Comparison of ENCODE assay signal across 1 cellular context in the genomic region with DNA sequence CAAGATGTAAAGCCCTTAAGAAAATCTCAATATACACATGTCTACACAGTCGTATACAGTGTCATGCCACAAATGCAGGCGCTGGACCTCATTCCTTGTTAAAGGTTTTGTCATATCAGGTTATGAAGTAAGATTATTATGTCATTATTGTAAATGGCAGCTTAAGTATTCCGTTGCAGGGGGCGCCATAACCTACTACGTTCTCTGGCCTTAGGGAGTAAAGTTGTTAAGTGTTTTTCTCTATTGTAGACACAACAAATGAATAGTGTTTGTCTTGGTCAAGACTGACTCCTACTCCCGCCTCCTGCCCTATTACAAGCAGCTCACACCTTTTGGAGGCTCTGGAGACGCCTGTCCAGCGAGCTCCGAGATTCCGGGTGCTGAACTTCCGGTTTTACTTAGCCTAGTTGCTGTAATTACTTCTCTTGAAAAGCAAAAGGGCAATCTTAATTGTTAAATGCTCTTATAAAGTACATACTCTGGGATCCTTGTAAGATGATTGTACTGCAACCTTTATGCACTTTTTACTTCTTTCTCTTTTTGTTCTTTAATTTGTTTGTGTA.
TF ChIP-seq lines count a peak whose summit lies in the region.

No MANE protein-coding gene starts in this region.

TF ChIP-seq in K562, 482 proteins besides CTCF, POLR2A, EP300 and RAD21 (continued from another document and continues in another):
- TF ChIP-seq, protein P1, sequence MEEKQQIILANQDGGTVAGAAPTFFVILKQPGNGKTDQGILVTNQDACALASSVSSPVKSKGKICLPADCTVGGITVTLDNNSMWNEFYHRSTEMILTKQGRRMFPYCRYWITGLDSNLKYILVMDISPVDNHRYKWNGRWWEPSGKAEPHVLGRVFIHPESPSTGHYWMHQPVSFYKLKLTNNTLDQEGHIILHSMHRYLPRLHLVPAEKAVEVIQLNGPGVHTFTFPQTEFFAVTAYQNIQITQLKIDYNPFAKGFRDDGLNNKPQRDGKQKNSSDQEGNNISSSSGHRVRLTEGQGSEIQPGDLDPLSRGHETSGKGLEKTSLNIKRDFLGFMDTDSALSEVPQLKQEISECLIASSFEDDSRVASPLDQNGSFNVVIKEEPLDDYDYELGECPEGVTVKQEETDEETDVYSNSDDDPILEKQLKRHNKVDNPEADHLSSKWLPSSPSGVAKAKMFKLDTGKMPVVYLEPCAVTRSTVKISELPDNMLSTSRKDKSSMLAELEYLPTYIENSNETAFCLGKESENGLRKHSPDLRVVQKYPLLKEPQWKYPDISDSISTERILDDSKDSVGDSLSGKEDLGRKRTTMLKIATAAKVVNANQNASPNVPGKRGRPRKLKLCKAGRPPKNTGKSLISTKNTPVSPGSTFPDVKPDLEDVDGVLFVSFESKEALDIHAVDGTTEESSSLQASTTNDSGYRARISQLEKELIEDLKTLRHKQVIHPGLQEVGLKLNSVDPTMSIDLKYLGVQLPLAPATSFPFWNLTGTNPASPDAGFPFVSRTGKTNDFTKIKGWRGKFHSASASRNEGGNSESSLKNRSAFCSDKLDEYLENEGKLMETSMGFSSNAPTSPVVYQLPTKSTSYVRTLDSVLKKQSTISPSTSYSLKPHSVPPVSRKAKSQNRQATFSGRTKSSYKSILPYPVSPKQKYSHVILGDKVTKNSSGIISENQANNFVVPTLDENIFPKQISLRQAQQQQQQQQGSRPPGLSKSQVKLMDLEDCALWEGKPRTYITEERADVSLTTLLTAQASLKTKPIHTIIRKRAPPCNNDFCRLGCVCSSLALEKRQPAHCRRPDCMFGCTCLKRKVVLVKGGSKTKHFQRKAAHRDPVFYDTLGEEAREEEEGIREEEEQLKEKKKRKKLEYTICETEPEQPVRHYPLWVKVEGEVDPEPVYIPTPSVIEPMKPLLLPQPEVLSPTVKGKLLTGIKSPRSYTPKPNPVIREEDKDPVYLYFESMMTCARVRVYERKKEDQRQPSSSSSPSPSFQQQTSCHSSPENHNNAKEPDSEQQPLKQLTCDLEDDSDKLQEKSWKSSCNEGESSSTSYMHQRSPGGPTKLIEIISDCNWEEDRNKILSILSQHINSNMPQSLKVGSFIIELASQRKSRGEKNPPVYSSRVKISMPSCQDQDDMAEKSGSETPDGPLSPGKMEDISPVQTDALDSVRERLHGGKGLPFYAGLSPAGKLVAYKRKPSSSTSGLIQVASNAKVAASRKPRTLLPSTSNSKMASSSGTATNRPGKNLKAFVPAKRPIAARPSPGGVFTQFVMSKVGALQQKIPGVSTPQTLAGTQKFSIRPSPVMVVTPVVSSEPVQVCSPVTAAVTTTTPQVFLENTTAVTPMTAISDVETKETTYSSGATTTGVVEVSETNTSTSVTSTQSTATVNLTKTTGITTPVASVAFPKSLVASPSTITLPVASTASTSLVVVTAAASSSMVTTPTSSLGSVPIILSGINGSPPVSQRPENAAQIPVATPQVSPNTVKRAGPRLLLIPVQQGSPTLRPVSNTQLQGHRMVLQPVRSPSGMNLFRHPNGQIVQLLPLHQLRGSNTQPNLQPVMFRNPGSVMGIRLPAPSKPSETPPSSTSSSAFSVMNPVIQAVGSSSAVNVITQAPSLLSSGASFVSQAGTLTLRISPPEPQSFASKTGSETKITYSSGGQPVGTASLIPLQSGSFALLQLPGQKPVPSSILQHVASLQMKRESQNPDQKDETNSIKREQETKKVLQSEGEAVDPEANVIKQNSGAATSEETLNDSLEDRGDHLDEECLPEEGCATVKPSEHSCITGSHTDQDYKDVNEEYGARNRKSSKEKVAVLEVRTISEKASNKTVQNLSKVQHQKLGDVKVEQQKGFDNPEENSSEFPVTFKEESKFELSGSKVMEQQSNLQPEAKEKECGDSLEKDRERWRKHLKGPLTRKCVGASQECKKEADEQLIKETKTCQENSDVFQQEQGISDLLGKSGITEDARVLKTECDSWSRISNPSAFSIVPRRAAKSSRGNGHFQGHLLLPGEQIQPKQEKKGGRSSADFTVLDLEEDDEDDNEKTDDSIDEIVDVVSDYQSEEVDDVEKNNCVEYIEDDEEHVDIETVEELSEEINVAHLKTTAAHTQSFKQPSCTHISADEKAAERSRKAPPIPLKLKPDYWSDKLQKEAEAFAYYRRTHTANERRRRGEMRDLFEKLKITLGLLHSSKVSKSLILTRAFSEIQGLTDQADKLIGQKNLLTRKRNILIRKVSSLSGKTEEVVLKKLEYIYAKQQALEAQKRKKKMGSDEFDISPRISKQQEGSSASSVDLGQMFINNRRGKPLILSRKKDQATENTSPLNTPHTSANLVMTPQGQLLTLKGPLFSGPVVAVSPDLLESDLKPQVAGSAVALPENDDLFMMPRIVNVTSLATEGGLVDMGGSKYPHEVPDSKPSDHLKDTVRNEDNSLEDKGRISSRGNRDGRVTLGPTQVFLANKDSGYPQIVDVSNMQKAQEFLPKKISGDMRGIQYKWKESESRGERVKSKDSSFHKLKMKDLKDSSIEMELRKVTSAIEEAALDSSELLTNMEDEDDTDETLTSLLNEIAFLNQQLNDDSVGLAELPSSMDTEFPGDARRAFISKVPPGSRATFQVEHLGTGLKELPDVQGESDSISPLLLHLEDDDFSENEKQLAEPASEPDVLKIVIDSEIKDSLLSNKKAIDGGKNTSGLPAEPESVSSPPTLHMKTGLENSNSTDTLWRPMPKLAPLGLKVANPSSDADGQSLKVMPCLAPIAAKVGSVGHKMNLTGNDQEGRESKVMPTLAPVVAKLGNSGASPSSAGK (IDR thresholded peaks at IDR 0.05) = peak; percentile 41; the same call in 1 of the 2 replicates
- TF ChIP-seq, protein P2, sequence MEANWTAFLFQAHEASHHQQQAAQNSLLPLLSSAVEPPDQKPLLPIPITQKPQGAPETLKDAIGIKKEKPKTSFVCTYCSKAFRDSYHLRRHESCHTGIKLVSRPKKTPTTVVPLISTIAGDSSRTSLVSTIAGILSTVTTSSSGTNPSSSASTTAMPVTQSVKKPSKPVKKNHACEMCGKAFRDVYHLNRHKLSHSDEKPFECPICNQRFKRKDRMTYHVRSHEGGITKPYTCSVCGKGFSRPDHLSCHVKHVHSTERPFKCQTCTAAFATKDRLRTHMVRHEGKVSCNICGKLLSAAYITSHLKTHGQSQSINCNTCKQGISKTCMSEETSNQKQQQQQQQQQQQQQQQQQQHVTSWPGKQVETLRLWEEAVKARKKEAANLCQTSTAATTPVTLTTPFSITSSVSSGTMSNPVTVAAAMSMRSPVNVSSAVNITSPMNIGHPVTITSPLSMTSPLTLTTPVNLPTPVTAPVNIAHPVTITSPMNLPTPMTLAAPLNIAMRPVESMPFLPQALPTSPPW (CRISPR knock-in tag; IDR thresholded peaks at IDR 0.05) = no peak
- TF ChIP-seq PURB (CRISPR knock-in tag; IDR thresholded peaks at IDR 0.05; ENCODE audit: low read depth) (no peak), NCOA4 (IDR thresholded peaks at IDR 0.05; ENCODE audit: partially characterized antibody) (no peak), MEIS2 (IDR thresholded peaks at IDR 0.05; ENCODE audit: partially characterized antibody) (peak; percentile 35), ZNF766 (CRISPR knock-in tag; conservative IDR thresholded peaks at IDR 0.05) (peak; percentile 25; the same call in 1 of the 2 replicates), TEAD4 (IDR thresholded peaks at IDR 0.05; ENCODE audit: low read length) (peak; percentile 55; the same call in 1 of the 2 replicates), TEAD4 (CRISPR knock-in tag; IDR thresholded peaks at IDR 0.05; ENCODE audit: borderline replicate concordance) (no peak), MXI1 (IDR thresholded peaks at IDR 0.05; ENCODE audit: low read depth, low read length) (0 out of 2 replicates have a peak, but pooled peaks have one; percentile 7), FUS (optimal IDR thresholded peaks at IDR 0.05; ENCODE audit: low read depth, low read length) (no peak), SMARCC2 (IDR thresholded peaks at IDR 0.05; ENCODE audit: low read depth) (peak; percentile 80), ZFPM2 (CRISPR knock-in tag; IDR thresholded peaks at IDR 0.05) (no peak), POLR2AphosphoS2 (IDR thresholded peaks at IDR 0.05; ENCODE audit: low read length) (peak; percentile 86; the same call in 1 of the 2 replicates), EP400 (IDR thresholded peaks at IDR 0.05) (peak; percentile 4)
- TF ChIP-seq, protein P3, sequence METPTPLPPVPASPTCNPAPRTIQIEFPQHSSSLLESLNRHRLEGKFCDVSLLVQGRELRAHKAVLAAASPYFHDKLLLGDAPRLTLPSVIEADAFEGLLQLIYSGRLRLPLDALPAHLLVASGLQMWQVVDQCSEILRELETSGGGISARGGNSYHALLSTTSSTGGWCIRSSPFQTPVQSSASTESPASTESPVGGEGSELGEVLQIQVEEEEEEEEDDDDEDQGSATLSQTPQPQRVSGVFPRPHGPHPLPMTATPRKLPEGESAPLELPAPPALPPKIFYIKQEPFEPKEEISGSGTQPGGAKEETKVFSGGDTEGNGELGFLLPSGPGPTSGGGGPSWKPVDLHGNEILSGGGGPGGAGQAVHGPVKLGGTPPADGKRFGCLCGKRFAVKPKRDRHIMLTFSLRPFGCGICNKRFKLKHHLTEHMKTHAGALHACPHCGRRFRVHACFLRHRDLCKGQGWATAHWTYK (CRISPR knock-in tag; IDR thresholded peaks at IDR 0.05) = no peak
- TF ChIP-seq, protein P4, sequence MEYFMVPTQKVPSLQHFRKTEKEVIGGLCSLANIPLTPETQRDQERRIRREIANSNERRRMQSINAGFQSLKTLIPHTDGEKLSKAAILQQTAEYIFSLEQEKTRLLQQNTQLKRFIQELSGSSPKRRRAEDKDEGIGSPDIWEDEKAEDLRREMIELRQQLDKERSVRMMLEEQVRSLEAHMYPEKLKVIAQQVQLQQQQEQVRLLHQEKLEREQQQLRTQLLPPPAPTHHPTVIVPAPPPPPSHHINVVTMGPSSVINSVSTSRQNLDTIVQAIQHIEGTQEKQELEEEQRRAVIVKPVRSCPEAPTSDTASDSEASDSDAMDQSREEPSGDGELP (CRISPR knock-in tag; IDR thresholded peaks at IDR 0.05; ENCODE audit: borderline replicate concordance) = no peak
- TF ChIP-seq, protein P5, sequence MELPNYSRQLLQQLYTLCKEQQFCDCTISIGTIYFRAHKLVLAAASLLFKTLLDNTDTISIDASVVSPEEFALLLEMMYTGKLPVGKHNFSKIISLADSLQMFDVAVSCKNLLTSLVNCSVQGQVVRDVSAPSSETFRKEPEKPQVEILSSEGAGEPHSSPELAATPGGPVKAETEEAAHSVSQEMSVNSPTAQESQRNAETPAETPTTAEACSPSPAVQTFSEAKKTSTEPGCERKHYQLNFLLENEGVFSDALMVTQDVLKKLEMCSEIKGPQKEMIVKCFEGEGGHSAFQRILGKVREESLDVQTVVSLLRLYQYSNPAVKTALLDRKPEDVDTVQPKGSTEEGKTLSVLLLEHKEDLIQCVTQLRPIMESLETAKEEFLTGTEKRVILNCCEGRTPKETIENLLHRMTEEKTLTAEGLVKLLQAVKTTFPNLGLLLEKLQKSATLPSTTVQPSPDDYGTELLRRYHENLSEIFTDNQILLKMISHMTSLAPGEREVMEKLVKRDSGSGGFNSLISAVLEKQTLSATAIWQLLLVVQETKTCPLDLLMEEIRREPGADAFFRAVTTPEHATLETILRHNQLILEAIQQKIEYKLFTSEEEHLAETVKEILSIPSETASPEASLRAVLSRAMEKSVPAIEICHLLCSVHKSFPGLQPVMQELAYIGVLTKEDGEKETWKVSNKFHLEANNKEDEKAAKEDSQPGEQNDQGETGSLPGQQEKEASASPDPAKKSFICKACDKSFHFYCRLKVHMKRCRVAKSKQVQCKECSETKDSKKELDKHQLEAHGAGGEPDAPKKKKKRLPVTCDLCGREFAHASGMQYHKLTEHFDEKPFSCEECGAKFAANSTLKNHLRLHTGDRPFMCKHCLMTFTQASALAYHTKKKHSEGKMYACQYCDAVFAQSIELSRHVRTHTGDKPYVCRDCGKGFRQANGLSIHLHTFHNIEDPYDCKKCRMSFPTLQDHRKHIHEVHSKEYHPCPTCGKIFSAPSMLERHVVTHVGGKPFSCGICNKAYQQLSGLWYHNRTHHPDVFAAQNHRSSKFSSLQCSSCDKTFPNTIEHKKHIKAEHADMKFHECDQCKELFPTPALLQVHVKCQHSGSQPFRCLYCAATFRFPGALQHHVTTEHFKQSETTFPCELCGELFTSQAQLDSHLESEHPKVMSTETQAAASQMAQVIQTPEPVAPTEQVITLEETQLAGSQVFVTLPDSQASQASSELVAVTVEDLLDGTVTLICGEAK (IDR thresholded peaks at IDR 0.05) = peak; percentile 79
- TF ChIP-seq, protein P5 (CRISPR knock-in tag; IDR thresholded peaks at IDR 0.05) = no peak
- TF ChIP-seq, protein P6, sequence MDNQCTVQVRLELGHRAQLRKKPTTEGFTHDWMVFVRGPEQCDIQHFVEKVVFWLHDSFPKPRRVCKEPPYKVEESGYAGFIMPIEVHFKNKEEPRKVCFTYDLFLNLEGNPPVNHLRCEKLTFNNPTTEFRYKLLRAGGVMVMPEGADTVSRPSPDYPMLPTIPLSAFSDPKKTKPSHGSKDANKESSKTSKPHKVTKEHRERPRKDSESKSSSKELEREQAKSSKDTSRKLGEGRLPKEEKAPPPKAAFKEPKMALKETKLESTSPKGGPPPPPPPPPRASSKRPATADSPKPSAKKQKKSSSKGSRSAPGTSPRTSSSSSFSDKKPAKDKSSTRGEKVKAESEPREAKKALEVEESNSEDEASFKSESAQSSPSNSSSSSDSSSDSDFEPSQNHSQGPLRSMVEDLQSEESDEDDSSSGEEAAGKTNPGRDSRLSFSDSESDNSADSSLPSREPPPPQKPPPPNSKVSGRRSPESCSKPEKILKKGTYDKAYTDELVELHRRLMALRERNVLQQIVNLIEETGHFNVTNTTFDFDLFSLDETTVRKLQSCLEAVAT (IDR thresholded peaks at IDR 0.05) = 0 out of 4 replicates have a peak, but pooled peaks of 1 of the 2 experiments have one; percentile 32
